In the genomic region with DNA sequence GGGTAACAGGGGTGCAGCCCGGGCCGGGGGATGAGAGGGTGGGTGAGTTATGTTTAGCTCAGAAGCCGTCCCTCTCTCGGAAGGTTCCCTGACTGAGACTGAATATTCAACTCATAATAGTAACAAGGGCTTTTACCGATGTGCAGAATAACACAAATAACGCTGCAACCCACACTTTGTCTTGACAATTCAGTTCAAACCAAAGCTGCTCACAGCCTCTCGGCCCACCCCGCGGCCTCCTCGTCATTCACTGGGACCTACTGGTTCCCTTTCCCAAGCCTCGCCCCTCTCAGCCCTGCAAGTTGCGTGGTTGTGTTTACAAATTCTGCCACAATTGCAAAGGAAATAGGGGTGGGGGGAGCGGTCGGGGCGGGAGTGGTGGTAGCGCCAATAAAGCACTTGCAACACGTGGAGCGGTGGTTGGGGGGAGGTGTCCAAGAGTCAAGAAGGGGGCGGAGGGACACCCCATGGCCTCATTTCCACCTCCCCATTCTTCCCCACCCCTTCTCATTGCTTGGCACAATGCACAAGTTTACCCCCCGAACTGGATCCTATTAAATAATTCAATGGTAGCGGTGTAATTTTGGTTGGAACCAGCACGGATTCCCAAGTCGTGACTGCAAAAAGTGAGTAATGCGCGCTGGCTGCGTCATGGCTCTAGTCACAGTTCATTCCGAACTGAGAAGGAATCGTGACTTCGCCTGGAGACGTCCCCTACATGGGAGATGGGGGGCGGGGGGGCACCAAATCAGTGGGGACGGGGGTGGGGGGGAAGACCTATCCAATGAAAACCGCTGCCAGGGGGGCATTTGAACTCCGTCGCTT, we compare ENCODE assay signal across 8 cellular contexts.
DNase-seq lines count a peak whose midpoint lies in the region; ATAC-seq and TF ChIP-seq lines count a peak whose summit lies in the region.

No MANE protein-coding gene starts in this region.

- TF ChIP-seq CTCF in natural killer cell (IDR thresholded peaks at IDR 0.05) (no peak), left lung (IDR thresholded peaks at IDR 0.05) (no peak), lower leg skin (IDR thresholded peaks at IDR 0.05) (no peak), CD14-positive monocyte (IDR thresholded peaks at IDR 0.05) (no peak)

- peak overlapping the region; percentile 22 to 43 for H3K4me3 ChIP-seq in left lung
- no peak overlapping the region for H3K4me3 ChIP-seq in lower leg skin (ENCODE audit: low read depth, poor library complexity, severe bottlenecking)

- H3K9me3 Mint-ChIP-seq in natural killer cell (no peaks in the 10 kb centered on the region), CD14-positive monocyte (peaks cover 2 to 37% (median 20%) of the 10 kb centered on the region in 7 donors)
- no peaks in the 10 kb centered on the region for H3K9me3 Mint-ChIP-seq in natural killer cell treated with Interleukin-12 subunit alpha and Interleukin-12 subunit beta and Interleukin-15 and Interleukin-18, amount 100 ng/mL, for 72 hours

- peaks cover 96 to 100% of the 10 kb centered on the region in 2 donors for H3K27me3 ChIP-seq in left lung

- H3K4me1 Mint-ChIP-seq in natural killer cell: peaks cover 18 to 28% of the 10 kb centered on the region in 2 donors
- H3K4me1 Mint-ChIP-seq in natural killer cell treated with Interleukin-12 subunit alpha and Interleukin-12 subunit beta and Interleukin-15 and Interleukin-18, amount 100 ng/mL, for 72 hours (ENCODE audit: low read depth in 2 of 2): peaks cover 14 to 25% of the 10 kb centered on the region in 2 donors
- peaks cover 43% of the 10 kb centered on the region for H3K4me1 Mint-ChIP-seq in CD14-positive monocyte

- H3K27ac ChIP-seq in left lung: no peak overlapping the region

- no peak for DNase-seq in natural killer cell
- DNase-seq in natural killer cell treated with Interleukin-12 subunit alpha and Interleukin-12 subunit beta and Interleukin-15 and Interleukin-18, amount 100 ng/mL, for 72 hours (ENCODE audit: low spot score): no peak
- peak; percentile 16 for DNase-seq in amniotic stem cell (lab: John Stamatoyannopoulos, UW)
- DNase-seq in left lung: no peak
- DNase-seq in lower leg skin (ENCODE audit: low spot score in 2 of 2): no peak
- no peak for DNase-seq in NCI-H2227 (lab: John Stamatoyannopoulos, UW; ENCODE audit: unreplicated experiment)
- no peak for DNase-seq in CD14-positive monocyte (ENCODE audit: low spot score)

- H3K9me3 ChIP-seq in left lung: no peaks in the 10 kb centered on the region

- H3K36me3 ChIP-seq in left lung: no peaks in the 10 kb centered on the region

- H3K27me3 Mint-ChIP-seq in natural killer cell (ENCODE audit: low read depth in 2 of 2) (peaks cover 64 to 76% of the 10 kb centered on the region in 2 donors), CD14-positive monocyte (ENCODE audit: low read depth in 3 of 3) (peaks cover 97 to 99% (median 99%) of the 10 kb centered on the region in 3 donors)
- peaks cover 52 to 67% of the 10 kb centered on the region in 2 donors for H3K27me3 Mint-ChIP-seq in natural killer cell treated with Interleukin-12 subunit alpha and Interleukin-12 subunit beta and Interleukin-15 and Interleukin-18, amount 100 ng/mL, for 72 hours

- H3K4me3 Mint-ChIP-seq in natural killer cell (peak overlapping the region; percentile 45), CD14-positive monocyte (peak overlapping the region in 1 of 2 donors; percentile 86)
- H3K4me3 Mint-ChIP-seq in natural killer cell treated with Interleukin-12 subunit alpha and Interleukin-12 subunit beta and Interleukin-15 and Interleukin-18, amount 100 ng/mL, for 72 hours: no peak overlapping the region

- peaks cover 2 to 34% of the 10 kb centered on the region in 2 donors for H3K4me1 ChIP-seq in left lung

- TF ChIP-seq POLR2A in lower leg skin (IDR thresholded peaks at IDR 0.05): no peak

- H3K36me3 Mint-ChIP-seq in natural killer cell: no peaks in the 10 kb centered on the region
- H3K36me3 Mint-ChIP-seq in natural killer cell treated with Interleukin-12 subunit alpha and Interleukin-12 subunit beta and Interleukin-15 and Interleukin-18, amount 100 ng/mL, for 72 hours: peaks cover 5% of the 10 kb centered on the region
- peaks cover 5 to 12% of the 10 kb centered on the region in 2 donors for H3K36me3 Mint-ChIP-seq in CD14-positive monocyte

- intact Hi-C loops in natural killer cell (cut with micrococcal nuclease) (no loop called here), left lung (cut with DNase I) (no loop called here), lower leg skin (cut with DNase I; ENCODE audit: low total_unique reads) (no loop called here), CD14-positive monocyte (cut with micrococcal nuclease) (loop anchor here in 1 of 2 donors (5.0 kb wide), 1 partner anchor 274 kb away; no protein-coding TSS in a partner anchor)

- H3K27ac Mint-ChIP-seq in natural killer cell (no peak overlapping the region), CD14-positive monocyte (no peak overlapping the region)
- H3K27ac Mint-ChIP-seq in natural killer cell treated with Interleukin-12 subunit alpha and Interleukin-12 subunit beta and Interleukin-15 and Interleukin-18, amount 100 ng/mL, for 72 hours: no peak overlapping the region

- ATAC-seq in natural killer cell (no peak), left lung (no peak), GM21423 (IDR thresholded peaks at IDR 0.05; ENCODE audit: unreplicated experiment) (no peak)
- no peak for ATAC-seq in natural killer cell treated with Interleukin-12 subunit alpha and Interleukin-12 subunit beta and Interleukin-15 and Interleukin-18, amount 100 ng/mL, for 72 hours

- 0 to 3% methylated on average over 34 to 35 of the region's 35 CpGs for WGBS in lower leg skin, 2 donors
